In genomic region chr22:35809816-35810215, GRCh38 we compare ENCODE assay signal across 12 cellular contexts.
DNase-seq lines count a peak whose midpoint lies in the region; ATAC-seq and TF ChIP-seq lines count a peak whose summit lies in the region.
"Had no signal": no experiment of that assay in that cellular context is flagged by ENCODE, and none has a peak within 500 bp of the region (broad histone marks: within the 10 kb centered on the region; RNA-seq: fewer than 3 reads in every experiment).

No MANE protein-coding gene starts in this region.

- in situ Hi-C loops in mammary epithelial cell (cut with MboI; ENCODE audit: low sequenced_read_pairs in 2 of 2) = no loop called here

- peaks cover 0 to 14% (median 3%) of the 10 kb centered on the region in 4 donors for H3K4me1 ChIP-seq in right lobe of liver
- H3K4me1 ChIP-seq in mammary epithelial cell (ENCODE audit: insufficient read depth, low read length) = no peaks in the 10 kb centered on the region
- H3K4me1 ChIP-seq in left ventricle myocardium inferior = peaks cover 27% of the 10 kb centered on the region
- H3K4me1 ChIP-seq: BLaER1 treated with 17β-estradiol and CSF1 and Interleukin-3, amounts not matched to agents 10 nM and 100 nM had no signal

- H3K79me2 ChIP-seq in mammary epithelial cell (ENCODE audit: insufficient read depth, low read length) = peaks cover 89% of the 10 kb centered on the region

- DNase-seq in HFFc6 = no peak
- DNase-seq in amniotic epithelial cell (ENCODE audit: low read depth) = peak; percentile 32
- no peak for DNase-seq in right lobe of liver
- DNase-seq in naive thymus-derived CD8-positive, alpha-beta T cell = no peak
- no peak for DNase-seq in mammary epithelial cell
- no peak for DNase-seq in left ventricle myocardium inferior
- DNase-seq in GOT3 (lab: John Stamatoyannopoulos, UW) = no peak
- DNase-seq: CD8-positive, alpha-beta T cell; DMS 273 treated with DMSO at 0.1 percent for 48 hours; HCEC 1CT had no signal

- H3K4me2 ChIP-seq in mammary epithelial cell (ENCODE audit: insufficient read depth, low read depth, low read length) = no peak overlapping the region
- H3K4me2 ChIP-seq: BLaER1 treated with 17β-estradiol and CSF1 and Interleukin-3, amounts not matched to agents 10 nM and 100 nM had no signal

- no peak for TF ChIP-seq POLR2A in right lobe of liver (IDR thresholded peaks at IDR 0.05)

- POLR2A ChIA-PET in naive thymus-derived CD8-positive, alpha-beta T cell (lab: Charles Lee) = no interaction called here

- H3K9me3 Mint-ChIP-seq in HFFc6 = peaks cover 12% of the 10 kb centered on the region
- peaks cover 0 to 14% (median 5%) of the 10 kb centered on the region in 9 donors for H3K9me3 Mint-ChIP-seq in naive thymus-derived CD8-positive, alpha-beta T cell

- dilution Hi-C loops in mammary epithelial cell (cut with HindIII; ENCODE audit: low sequenced_read_pairs) = no loop called here

- peaks cover 2% of the 10 kb centered on the region; the same call in 1 of the 2 replicates for H3K27me3 Mint-ChIP-seq in HFFc6 (ENCODE audit: insufficient read depth)
- no peaks in the 10 kb centered on the region for H3K27me3 Mint-ChIP-seq in naive thymus-derived CD8-positive, alpha-beta T cell

- ATAC-seq in right lobe of liver = peak; percentile 73 to 83 (median 78)
- no peak for ATAC-seq in naive thymus-derived CD8-positive, alpha-beta T cell
- ATAC-seq: CD8-positive, alpha-beta T cell had no signal

- H4K20me1 ChIP-seq in mammary epithelial cell (ENCODE audit: insufficient read depth, low read length) = no peaks in the 10 kb centered on the region
- H4K20me1 ChIP-seq: BLaER1 treated with 17β-estradiol and CSF1 and Interleukin-3, amounts not matched to agents 10 nM and 100 nM had no signal

- H3K27ac ChIP-seq in right lobe of liver (peak overlapping the region in 2 of 3 donors; percentile 23 to 57), mammary epithelial cell (ENCODE audit: insufficient read depth, low read depth, low read length) (no peak overlapping the region), left ventricle myocardium inferior (replicated peaks) (no peak overlapping the region)
- H3K27ac ChIP-seq: BLaER1 treated with 17β-estradiol and CSF1 and Interleukin-3, amounts not matched to agents 10 nM and 100 nM had no signal

- no peak overlapping the region for H2AFZ ChIP-seq in mammary epithelial cell (ENCODE audit: low read depth, low read length)

- no peak overlapping the region for H3K4me3 Mint-ChIP-seq in HFFc6
- H3K4me3 Mint-ChIP-seq in naive thymus-derived CD8-positive, alpha-beta T cell = no peak overlapping the region
- H3K4me3 Mint-ChIP-seq: B cell; CD8-positive, alpha-beta T cell had no signal

- CTCF ChIA-PET in mammary epithelial cell (lab: Charles Lee; ENCODE audit: low non-redundant PET) = no interaction called here

- H3K36me3 ChIP-seq in right lobe of liver (peaks cover 0 to 15% (median 7%) of the 10 kb centered on the region in 4 donors), mammary epithelial cell (ENCODE audit: insufficient read depth, low read length) (peaks cover 21% of the 10 kb centered on the region), left ventricle myocardium inferior (peaks cover 18% of the 10 kb centered on the region)

- H3K4me3 ChIP-seq in right lobe of liver (no peak overlapping the region), mammary epithelial cell (replicated peaks in 1 of 3; ENCODE audit: insufficient read depth in 1 of 3, low read depth in 2 of 3, low read length in 3 of 3) (no peak overlapping the region), left ventricle myocardium inferior (no peak overlapping the region)
- H3K4me3 ChIP-seq: BLaER1 treated with 17β-estradiol and CSF1 and Interleukin-3, amounts not matched to agents 10 nM and 100 nM had no signal

- no peak overlapping the region for H3K9ac ChIP-seq in mammary epithelial cell (ENCODE audit: insufficient read depth, low read length)
- H3K9ac ChIP-seq: BLaER1 treated with 17β-estradiol and CSF1 and Interleukin-3, amounts not matched to agents 10 nM and 100 nM had no signal

- H3K4me1 Mint-ChIP-seq in HFFc6 (ENCODE audit: low read depth) = no peaks in the 10 kb centered on the region
- H3K4me1 Mint-ChIP-seq in naive thymus-derived CD8-positive, alpha-beta T cell = no peaks in the 10 kb centered on the region
- H3K4me1 Mint-ChIP-seq: B cell had no signal

- WGBS in right lobe of liver (ENCODE audit: insufficient coverage, low coverage, low lambda C conversion rate, missing lambda C conversion rate) = 67% methylated on average over 9 of the region's 9 CpGs
- 96% methylated on average over 9 of the region's 9 CpGs for WGBS in mammary epithelial cell (ENCODE audit: low coverage, missing lambda C conversion rate)

- H3K9me3 ChIP-seq in right lobe of liver (no peaks in the 10 kb centered on the region), mammary epithelial cell (replicated peaks; ENCODE audit: insufficient read depth, low read length) (no peaks in the 10 kb centered on the region), left ventricle myocardium inferior (replicated peaks) (peaks cover 12% of the 10 kb centered on the region)

- H3K27me3 ChIP-seq in right lobe of liver (no peaks in the 10 kb centered on the region), mammary epithelial cell (ENCODE audit: insufficient read depth, low read length) (no peaks in the 10 kb centered on the region), left ventricle myocardium inferior (ENCODE audit: low read depth) (no peaks in the 10 kb centered on the region)
- H3K27me3 ChIP-seq: BLaER1 treated with 17β-estradiol and CSF1 and Interleukin-3, amounts not matched to agents 10 nM and 100 nM had no signal

- intact Hi-C loops in right lobe of liver (cut with DNase I) (no loop called here), mammary epithelial cell (cut with micrococcal nuclease) (no loop called here), left ventricle myocardium inferior (cut with micrococcal nuclease) (no loop called here)

- peak overlapping the region; percentile 36 for H3K27ac Mint-ChIP-seq in HFFc6
- H3K27ac Mint-ChIP-seq in naive thymus-derived CD8-positive, alpha-beta T cell = no peak overlapping the region
- H3K27ac Mint-ChIP-seq: B cell; CD8-positive, alpha-beta T cell had no signal

- TF ChIP-seq CTCF in HFFc6 (IDR thresholded peaks at IDR 0.05) (no peak), right lobe of liver (IDR thresholded peaks at IDR 0.05) (no peak), mammary epithelial cell (conservative IDR thresholded peaks at IDR 0.05 in 1 of 2, IDR thresholded peaks at IDR 0.05 in 1 of 2; ENCODE audit: extremely low read depth in 1 of 2, insufficient read depth in 1 of 2, low read depth in 1 of 2, low read length in 2 of 2) (no peak), left ventricle myocardium inferior (IDR thresholded peaks at IDR 0.05; ENCODE audit: borderline replicate concordance) (no peak)

- BruUV-seq in mammary epithelial cell (replicated peaks; lab: Mats Ljungman, UMichigan) = no TSS peak

- H3K36me3 Mint-ChIP-seq in HFFc6 (ENCODE audit: low read depth) = peaks cover 72% of the 10 kb centered on the region
- peaks cover 0 to 11% (median 8%) of the 10 kb centered on the region in 3 donors for H3K36me3 Mint-ChIP-seq in naive thymus-derived CD8-positive, alpha-beta T cell
- H3K36me3 Mint-ChIP-seq: CD8-positive, alpha-beta T cell had no signal

Comparison
In these comparisons a context has a peak if more than half of its experiments do, and no peak if none do; other contexts are left out.
1. ATAC-seq: peak in right lobe of liver (4 of 4); none in naive thymus-derived CD8-positive, alpha-beta T cell (0 of 2).
2. H3K27ac ChIP-seq: peak in right lobe of liver (2 of 3); none in mammary epithelial cell (single experiment) and left ventricle myocardium inferior (single experiment).